Comparison of ENCODE assay signal across 29 cellular contexts in genomic region chr20:2010533-2010932, GRCh38. TPM values are rescaled to one million over a fixed set of nuclear protein-coding genes. Genes with fewer than 3 reads are reported as not detected.
"Had no signal": no experiment of that assay in that cellular context is flagged by ENCODE, and none has a peak within 500 bp of the region (broad histone marks: within the 10 kb centered on the region; RNA-seq: fewer than 3 reads in every experiment).

No MANE protein-coding gene starts in this region.

- H3K27ac ChIP-seq: ascending aorta, cardiac muscle cell, coronary artery, KMS-11, Peyer's patch, SJSA1 had no signal

- H3K9ac ChIP-seq: KMS-11, SK-N-SH had no signal

- ATAC-seq: activated CD4-positive, alpha-beta T cell treated with anti-CD3 and anti-CD28 coated beads for 36 hours; activated CD4-positive, CD25-positive, alpha-beta regulatory T cell treated with anti-CD3 and anti-CD28 coated beads, Interleukin-2, amount 50 U/mL, for 24 hours; activated CD8-positive, alpha-beta T cell treated with anti-CD3 and anti-CD28 coated beads, Interleukin-2, amount 10 ng/mL, durations not matched to agents 7 days and 5 days; PC-3; WTC11 had no signal

- H3K9me3 ChIP-seq: ascending aorta, Peyer's patch, SJSA1, SK-N-SH had no signal

- H3K27me3 ChIP-seq: ascending aorta, Peyer's patch had no signal

- H3K36me3 ChIP-seq: ascending aorta, cardiac muscle cell, Peyer's patch, SJSA1 had no signal

- H3K4me3 ChIP-seq: ascending aorta, cardiac muscle cell, coronary artery, Peyer's patch, SJSA1 had no signal

- H3K4me1 ChIP-seq: ascending aorta, Peyer's patch, SJSA1 had no signal

- DNase-seq: activated CD4-positive, alpha-beta T cell treated with anti-CD3 and anti-CD28 coated beads for 36 hours; activated CD4-positive, alpha-beta T cell treated with anti-CD3 and anti-CD28 coated beads, Interleukin-2, amount 10 ng/mL, durations not matched to agents 7 days and 5 days; activated CD4-positive, alpha-beta T cell treated with anti-CD3 and anti-CD28 coated beads, Interleukin-2, amount 50 U/mL, for 48 hours; activated CD8-positive, alpha-beta T cell treated with anti-CD3 and anti-CD28 coated beads, Interleukin-2, amount 10 ng/mL, durations not matched to agents 7 days and 5 days; activated gamma-delta T cell; activated naive CD4-positive, alpha-beta T cell treated with Interleukin-2 at 50 U/mL for 16 hours; activated naive CD8-positive, alpha-beta T cell treated with anti-CD3 and anti-CD28 coated beads, Interleukin-2, amount 10 ng/mL, durations not matched to agents 7 days and 5 days; activated T-cell treated with anti-CD3 and anti-CD28 coated beads, Interleukin-2, amount 50 U/mL, for 24 hours; amygdala; MM.1S; MV-4-11; NCI-H1092; NCI-H146; NCI-H446; NCI-H510A treated with DMSO at 0.1 percent for 48 hours; PC-3; Peyer's patch; RPMI8226; SHP77 treated with DMSO at 0.1 percent for 48 hours; SK-N-SH had no signal

RNA-seq across cellular contexts. Expression of gene PDYN, which starts 16.7 kb away (rescaled TPM):
- total RNA-seq: activated CD4-positive, alpha-beta T cell treated with anti-CD3 and anti-CD28 coated beads for 36 hours; activated CD4-positive, alpha-beta T cell treated with anti-CD3 and anti-CD28 coated beads, Interleukin-2, amount 10 ng/mL, durations not matched to agents 7 days and 5 days; activated CD8-positive, alpha-beta T cell treated with anti-CD3 and anti-CD28 coated beads, Interleukin-2, amount 10 ng/mL, durations not matched to agents 7 days and 5 days; activated naive CD8-positive, alpha-beta T cell treated with anti-CD3 and anti-CD28 coated beads, Interleukin-2, amount 10 ng/mL, durations not matched to agents 7 days and 5 days; activated T-helper 2 cell treated with anti-CD3 and anti-CD28 coated beads, Interferon-gamma antibody, Interleukin-2, Interleukin-4, amounts not matched to agents 10 μg/mL and 5 μg/mL and 100 μg/mL, durations not matched to agents 14 hours and 24 hours and 36 hours; ascending aorta; LHCN-M2; PC-3; Peyer's patch had no signal
